ENCODE assay signal across 8 cellular contexts in the genomic region with DNA sequence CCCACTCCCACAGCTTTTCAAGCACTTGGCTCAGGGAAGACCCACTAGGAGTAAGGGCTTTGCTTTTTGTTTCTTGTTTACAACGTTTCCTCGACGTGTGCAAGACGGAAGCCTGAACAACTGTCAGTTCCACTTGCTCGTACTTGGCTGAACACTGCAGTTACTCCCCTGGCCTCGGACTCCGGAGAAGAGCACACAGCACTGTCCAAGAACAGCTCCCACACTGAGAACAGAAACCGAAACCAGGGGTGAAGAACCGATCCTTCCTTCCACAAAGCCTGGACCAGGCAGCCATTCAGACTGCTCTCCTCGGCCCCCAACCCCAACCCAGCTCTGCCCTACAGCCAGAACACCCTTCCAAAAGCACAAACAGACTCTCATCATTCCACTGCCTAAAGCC. TPM values are rescaled to one million over a fixed set of nuclear protein-coding genes. Genes with fewer than 3 reads are reported as not detected.
DNase-seq lines count a peak whose midpoint lies in the region.

No MANE protein-coding gene starts in this region.

- H3K4me1 Mint-ChIP-seq in T-helper 2 cell treated with Interferon-gamma antibody and Interleukin-4, amounts not matched to agents 5 μg/mL and 100 μg/mL, for 36 hours (ENCODE audit: low read depth): peaks cover 70% of the 10 kb centered on the region

- no peaks in the 10 kb centered on the region for H3K9me3 ChIP-seq in BLaER1

- H3K4me2 ChIP-seq in BLaER1: peak overlapping the region; percentile 97

- peak overlapping the region; percentile 87 for H3K27ac ChIP-seq in BLaER1

- peaks cover 13% of the 10 kb centered on the region; the same call in 1 of the 2 replicates for H4K20me1 ChIP-seq in BLaER1

- H3K4me1 ChIP-seq in BLaER1: peaks cover 100% of the 10 kb centered on the region

- no peaks in the 10 kb centered on the region for H3K27me3 Mint-ChIP-seq in T-helper 2 cell treated with Interferon-gamma antibody and Interleukin-4, amounts not matched to agents 5 μg/mL and 100 μg/mL, for 36 hours (ENCODE audit: low read depth)

- peaks cover 6% of the 10 kb centered on the region for H3K36me3 ChIP-seq in BLaER1

- peak overlapping the region; percentile 73 for H3K27ac Mint-ChIP-seq in T-helper 2 cell treated with Interferon-gamma antibody and Interleukin-4, amounts not matched to agents 5 μg/mL and 100 μg/mL, for 36 hours

- H3K36me3 Mint-ChIP-seq in T-helper 2 cell treated with Interferon-gamma antibody and Interleukin-4, amounts not matched to agents 5 μg/mL and 100 μg/mL, for 36 hours (ENCODE audit: low read depth): peaks cover 55% of the 10 kb centered on the region

- H3K9ac ChIP-seq in BLaER1: peak overlapping the region; percentile 78

- H3K4me3 ChIP-seq in BLaER1: peak overlapping the region; percentile 62

- no peaks in the 10 kb centered on the region for H3K27me3 ChIP-seq in BLaER1

- peak overlapping the region; percentile 78 for H3K4me3 Mint-ChIP-seq in T-helper 2 cell treated with Interferon-gamma antibody and Interleukin-4, amounts not matched to agents 5 μg/mL and 100 μg/mL, for 36 hours

- DNase-seq in H4 (ENCODE audit: low spot score) (peak; percentile 71), fibroblast of the conjunctiva (ENCODE audit: low read depth) (peak; percentile 51), non-pigmented ciliary epithelial cell (ENCODE audit: low read depth) (peak; percentile 38), activated gamma-delta T cell treated with Interleukin-2 at 50 U/mL for 16 hours (no peak), SW 1271 (lab: John Stamatoyannopoulos, UW) (no peak), DMS153 treated with DMSO at 0.1 percent for 48 hours (lab: John Stamatoyannopoulos, UW; ENCODE audit: unreplicated experiment) (no peak)
- no peak for DNase-seq in T-helper 2 cell treated with Interferon-gamma antibody and Interleukin-4, amounts not matched to agents 5 μg/mL and 100 μg/mL, for 36 hours (ENCODE audit: low spot score)

- H3K9me3 Mint-ChIP-seq in T-helper 2 cell treated with Interferon-gamma antibody and Interleukin-4, amounts not matched to agents 5 μg/mL and 100 μg/mL, for 36 hours: no peaks in the 10 kb centered on the region

RNA-seq across cellular contexts. Expression of gene IRF2, which starts 25.5 kb away (rescaled TPM):
- total RNA-seq in H4 (2014; rRNA removed; shearing (Covaris generic)): 33.5 and 35.9 TPM in 2 replicates

Comparison
In these comparisons a context has a peak if more than half of its experiments do, and no peak if none do; other contexts are left out.
1. DNase-seq: peak in H4 (single experiment), fibroblast of the conjunctiva (single experiment) and non-pigmented ciliary epithelial cell (single experiment); none in T-helper 2 cell treated with Interferon-gamma antibody and Interleukin-4, amounts not matched to agents 5 μg/mL and 100 μg/mL, for 36 hours (single experiment), activated gamma-delta T cell treated with Interleukin-2 at 50 U/mL for 16 hours (single experiment), SW 1271 (0 of 2) and DMS153 treated with DMSO at 0.1 percent for 48 hours (single experiment).